In genomic region chr4:6781561-6781960, GRCh38 we compare ENCODE assay signal across 10 cellular contexts. TPM values are rescaled to one million over a fixed set of nuclear protein-coding genes. Genes with fewer than 3 reads are reported as not detected.
DNase-seq lines count a peak whose midpoint lies in the region; ATAC-seq, FAIRE-seq and TF ChIP-seq lines count a peak whose summit lies in the region.
"Had no signal": no experiment of that assay in that cellular context is flagged by ENCODE, and none has a peak within 500 bp of the region (broad histone marks: within the 10 kb centered on the region; RNA-seq: fewer than 3 reads in every experiment).

No MANE protein-coding gene starts in this region.

- FAIRE-seq in GM12892 (lab: Jason Lieb, UNC) (peak; percentile 21), small intestine (lab: Jason Lieb, UNC) (no peak)

- ATAC-seq in sciatic nerve = no peak
- no peak for ATAC-seq in GM19351 (IDR thresholded peaks at IDR 0.05; ENCODE audit: unreplicated experiment)

- H3K4me1 ChIP-seq in SJCRH30 (peaks cover 10% of the 10 kb centered on the region), small intestine (ENCODE audit: control insufficient read depth in 2 of 2, insufficient read depth in 1 of 2, low read depth in 1 of 2, low read length in 1 of 2) (peaks cover 0 to 3% of the 10 kb centered on the region in 2 donors)

- TF ChIP-seq POLR2A in GM12892 (IDR thresholded peaks at IDR 0.05; ENCODE audit: low read depth, low read length) = no peak

- H3K9me3 ChIP-seq in SJCRH30 (replicated peaks) (no peaks in the 10 kb centered on the region), small intestine (ENCODE audit: control insufficient read depth, low read depth) (no peaks in the 10 kb centered on the region)

- H3K27ac ChIP-seq in SJCRH30 = no peak overlapping the region
- no peak overlapping the region for H3K27ac ChIP-seq in small intestine (ENCODE audit: low read depth in 1 of 2, low read length in 1 of 2)

- H3K27me3 ChIP-seq in SJCRH30 = no peaks in the 10 kb centered on the region
- H3K27me3 ChIP-seq in small intestine (ENCODE audit: control insufficient read depth in 2 of 2, insufficient read depth in 2 of 2, low read length in 2 of 2) = no peaks in the 10 kb centered on the region

- no peak for TF ChIP-seq CTCF in foreskin fibroblast (IDR thresholded peaks at IDR 0.05; ENCODE audit: low read depth, low read length)

- intact Hi-C loops in sciatic nerve (cut with DNase I) = loop anchor here (5.0 kb wide), 1 partner anchor 91 kb away; no protein-coding TSS in a partner anchor

- H3K4me3 ChIP-seq in SJCRH30 (peak overlapping the region; percentile 92), foreskin fibroblast (ENCODE audit: low read depth in 1 of 2, low read length in 2 of 2) (peak overlapping the region; percentile 59 to 70), small intestine (ENCODE audit: low read depth in 1 of 2, low read length in 2 of 2) (no peak overlapping the region)

- DNase-seq in GM12892 (ENCODE audit: insufficient read length) (no peak), SJCRH30 (no peak), foreskin fibroblast (no peak), sciatic nerve (ENCODE audit: low spot score) (peak; percentile 32), T-helper 9 cell (no peak), small intestine (no peak)
- DNase-seq in stimulated activated CD4-positive, alpha-beta T cell treated with anti-CD3 and anti-CD28 coated beads, Interleukin-12 subunit alpha, Interleukin-12 subunit beta, amount 100 ng/mL, for 4 hours = no peak
- DNase-seq: activated CD4-positive, alpha-beta T cell treated with anti-CD3 and anti-CD28 coated beads for 48 hours; GOT3 had no signal

- H3K36me3 ChIP-seq in SJCRH30 = no peaks in the 10 kb centered on the region
- no peaks in the 10 kb centered on the region for H3K36me3 ChIP-seq in small intestine (ENCODE audit: control insufficient read depth in 2 of 2, insufficient read depth in 2 of 2, low read length in 2 of 2)

- WGBS in small intestine, 3 donors = 76 to 83% (median 82%) methylated on average over 6 of the region's 6 CpGs

RNA-seq across cellular contexts. Expression of gene KIAA0232, which starts 1.0 kb away (rescaled TPM):
- polyA plus RNA-seq in GM12892 (2012; ENCODE audit: missing spikeins) = 8.2 TPM
- total RNA-seq in SJCRH30 (2014; rRNA removed; shearing (Covaris generic)) = 23.9 and 28.7 TPM in 2 replicates
- total RNA-seq in sciatic nerve = 46.7 TPM
- 10 to 100 TPM in 1 of 3 donors, 1 to 10 TPM in 2; 6.7 to 10.5 (median 6.8) TPM for polyA plus RNA-seq in small intestine

Comparison
In these comparisons a context has a peak if more than half of its experiments do, and no peak if none do; other contexts are left out.
1. H3K4me3 ChIP-seq: peak in SJCRH30 (single experiment) and foreskin fibroblast (2 of 2); none in small intestine (0 of 2).